In genomic region chrX:56766554-56767412, GRCh38 we compare ENCODE assay signal across 10 cellular contexts. TPM values are rescaled to one million over a fixed set of nuclear protein-coding genes. Genes with fewer than 3 reads are reported as not detected.
DNase-seq lines count a peak whose midpoint lies in the region; ATAC-seq and TF ChIP-seq lines count a peak whose summit lies in the region.
"Had no signal": no experiment of that assay in that cellular context is flagged by ENCODE, and none has a peak within 500 bp of the region (broad histone marks: within the 10 kb centered on the region; RNA-seq: fewer than 3 reads in every experiment).

No MANE protein-coding gene starts in this region.

- peak overlapping the region; percentile 74 to 95 (median 89) for H3K4me2 ChIP-seq in BLaER1 treated with 17β-estradiol and CSF1 and Interleukin-3, amounts not matched to agents 10 nM and 100 nM
- peak overlapping the region; percentile 82 for H3K4me2 ChIP-seq in IMR-90 (ENCODE audit: low read depth, low read length)

- H3K27ac ChIP-seq in BLaER1 treated with 17β-estradiol and CSF1 and Interleukin-3, amounts not matched to agents 10 nM and 100 nM: peak overlapping the region in 10 of 11 experiments; percentile 48 to 91 (median 86); a peak in 21 of 22 replicates
- H3K27ac ChIP-seq in IMR-90 (ENCODE audit: insufficient read depth, low read length): no peak overlapping the region

- H3K4me1 Mint-ChIP-seq in central memory CD8-positive, alpha-beta T cell: peaks cover 32% of the 10 kb centered on the region
- H3K4me1 Mint-ChIP-seq in nephron: peaks cover 28% of the 10 kb centered on the region

- DNase-seq in IMR-90 (peak; percentile 39), SK-N-DZ (ENCODE audit: low spot score) (no peak), cerebellar cortex (ENCODE audit: low spot score) (no peak)
- no peak for DNase-seq in central memory CD8-positive, alpha-beta T cell (ENCODE audit: low spot score in 2 of 2)
- DNase-seq: NCI-H1048, SW 1271 had no signal

- H2BK20ac ChIP-seq in IMR-90 (ENCODE audit: low read depth, low read length): no peak overlapping the region

- peak overlapping the region; percentile 55; the same call in 1 of the 2 replicates for H4K91ac ChIP-seq in IMR-90 (ENCODE audit: insufficient read depth, low read depth, low read length)

- H3K4ac ChIP-seq in IMR-90 (ENCODE audit: low read depth, low read length): no peak overlapping the region

- H4K20me1 ChIP-seq in BLaER1 treated with 17β-estradiol and CSF1 and Interleukin-3, amounts not matched to agents 10 nM and 100 nM: peaks cover 0 to 27% (median 16%) of the 10 kb centered on the region in 11 experiments; a peak in 15 of 22 replicates
- H4K20me1 ChIP-seq in IMR-90 (ENCODE audit: insufficient read depth, low read length): peaks cover 5% of the 10 kb centered on the region

- CTCF ChIA-PET in IMR-90 (lab: Yijun Ruan, JAX): no interaction called here

- H3K27me3 Mint-ChIP-seq in central memory CD8-positive, alpha-beta T cell: no peaks in the 10 kb centered on the region
- H3K27me3 Mint-ChIP-seq in nephron (ENCODE audit: low read depth): no peaks in the 10 kb centered on the region

- H2BK15ac ChIP-seq in IMR-90 (ENCODE audit: low read depth, low read length): no peak overlapping the region

- H2AK9ac ChIP-seq in IMR-90 (replicated peaks; ENCODE audit: low read depth, low read length, poor library complexity): peak overlapping the region; percentile 55

- no TSS peak for BruUV-seq in IMR-90 (replicated peaks; lab: Mats Ljungman, UMichigan)

- H3K9me3 ChIP-seq in BLaER1 treated with 17β-estradiol and CSF1 and Interleukin-3, amounts not matched to agents 10 nM and 100 nM (replicated peaks in 1 of 11): no peaks in the 10 kb centered on the region
- H3K9me3 ChIP-seq in IMR-90 (ENCODE audit: control insufficient read depth, insufficient read depth, low read length): no peaks in the 10 kb centered on the region

- H3K9ac ChIP-seq in BLaER1 treated with 17β-estradiol and CSF1 and Interleukin-3, amounts not matched to agents 10 nM and 100 nM: peak overlapping the region; percentile 60 to 86 (median 76)
- H3K9ac ChIP-seq in IMR-90 (ENCODE audit: low read depth, low read length): no peak overlapping the region

- H2BK5ac ChIP-seq in IMR-90 (ENCODE audit: low read depth, low read length, poor library complexity, severe bottlenecking): peak overlapping the region; percentile 32

- dilution Hi-C loops in IMR-90 (cut with HindIII; ENCODE audit: low sequenced_read_pairs, unreplicated experiment): no loop called here

- no peak for TF ChIP-seq POLR2A in IMR-90 (IDR thresholded peaks at IDR 0.05; ENCODE audit: low read depth, low read length)

- POLR2A ChIA-PET in IMR-90 (lab: Charles Lee; ENCODE audit: unreplicated experiment): no interaction called here

- H3K23ac ChIP-seq in IMR-90 (ENCODE audit: low read depth, low read length): no peak overlapping the region

- no peak overlapping the region for H3K14ac ChIP-seq in IMR-90 (replicated peaks; ENCODE audit: low read depth, low read length)

- H3K9me1 ChIP-seq in IMR-90 (ENCODE audit: insufficient read depth, low read length): 0 out of 2 replicates have a peak, but pooled peaks cover 3% of the 10 kb centered on the region

- no peaks in the 10 kb centered on the region for H3K79me1 ChIP-seq in IMR-90 (ENCODE audit: low read depth in 1 of 2, low read length in 2 of 2)

- in situ Hi-C loops in IMR-90 (cut with MboI; ENCODE audit: low sequenced_read_pairs): no loop called here

- no peak for TF ChIP-seq CTCF in IMR-90 (conservative IDR thresholded peaks at IDR 0.05; ENCODE audit: low read depth, low read length)
- no peak for TF ChIP-seq CTCF in nephron (IDR thresholded peaks at IDR 0.05; ENCODE audit: unreplicated experiment in 3 of 3)

- peak; percentile 18 for ATAC-seq in IMR-90 (ENCODE audit: low read depth)
- ATAC-seq in central memory CD8-positive, alpha-beta T cell (replicated peaks; ENCODE audit: extremely low read depth, poor library complexity, severe bottlenecking): no peak
- no peak for ATAC-seq in GM18519 (IDR thresholded peaks at IDR 0.05; ENCODE audit: low FRiP score, unreplicated experiment)
- ATAC-seq in GM18520 (IDR thresholded peaks at IDR 0.05; ENCODE audit: unreplicated experiment): no peak

- H3K36me3 ChIP-seq in BLaER1 treated with 17β-estradiol and CSF1 and Interleukin-3, amounts not matched to agents 10 nM and 100 nM: peaks cover 0 to 9% (median 4%) of the 10 kb centered on the region in 11 experiments; a peak in 9 of 22 replicates
- H3K36me3 ChIP-seq in IMR-90 (ENCODE audit: control insufficient read depth, insufficient read depth, low read length): no peaks in the 10 kb centered on the region

- H3K4me3 Mint-ChIP-seq in central memory CD8-positive, alpha-beta T cell: no peak overlapping the region
- H3K4me3 Mint-ChIP-seq in nephron: peak overlapping the region; percentile 33 to 81 (median 70)

- H3K27me3 ChIP-seq in BLaER1 treated with 17β-estradiol and CSF1 and Interleukin-3, amounts not matched to agents 10 nM and 100 nM: peaks cover 0 to 2% (median 0%) of the 10 kb centered on the region in 11 experiments; a peak in 3 of 22 replicates
- H3K27me3 ChIP-seq in IMR-90 (ENCODE audit: control insufficient read depth, insufficient read depth, low read length): no peaks in the 10 kb centered on the region

- no peaks in the 10 kb centered on the region for H3K9me3 Mint-ChIP-seq in central memory CD8-positive, alpha-beta T cell
- peaks cover 4% of the 10 kb centered on the region for H3K9me3 Mint-ChIP-seq in nephron

- H2AK5ac ChIP-seq in IMR-90 (ENCODE audit: low read depth, low read length): no peak overlapping the region

- H4K8ac ChIP-seq in IMR-90 (ENCODE audit: low read depth in 2 of 2, low read length in 2 of 2): 0 out of 4 replicates have a peak overlapping the region, but pooled peaks of 1 of the 2 experiments have one; percentile 0

- no peak overlapping the region; the same call in 1 of the 2 replicates for H2BK120ac ChIP-seq in IMR-90 (ENCODE audit: low read depth, low read length)

- intact Hi-C loops in IMR-90 (cut with micrococcal nuclease): no loop called here

- peak overlapping the region; percentile 81 for H2AFZ ChIP-seq in IMR-90 (replicated peaks; ENCODE audit: low read length, poor library complexity)

- TF ChIP-seq RAD21 in IMR-90 (IDR thresholded peaks at IDR 0.05; ENCODE audit: low read length): no peak

- H3K4me1 ChIP-seq in BLaER1 treated with 17β-estradiol and CSF1 and Interleukin-3, amounts not matched to agents 10 nM and 100 nM: peaks cover 49 to 54% (median 52%) of the 10 kb centered on the region in 10 experiments
- H3K4me1 ChIP-seq in IMR-90 (ENCODE audit: control insufficient read depth, insufficient read depth, low read length): peaks cover 3% of the 10 kb centered on the region; the same call in 1 of the 2 replicates

- no peak overlapping the region for H4K5ac ChIP-seq in IMR-90 (ENCODE audit: low read depth, low read length)

- peak overlapping the region; percentile 1; the same call in 1 of the 2 replicates for H3K56ac ChIP-seq in IMR-90 (ENCODE audit: extremely low read depth, insufficient read depth, low read length)

- H3K18ac ChIP-seq in IMR-90 (ENCODE audit: low read depth, low read length): 0 out of 2 replicates have a peak overlapping the region, but pooled peaks have one; percentile 24

- peak overlapping the region; percentile 47 for H3K27ac Mint-ChIP-seq in central memory CD8-positive, alpha-beta T cell (ENCODE audit: low read depth)
- peak overlapping the region; percentile 89 to 100 (median 99) for H3K27ac Mint-ChIP-seq in nephron

- H3K36me3 Mint-ChIP-seq in central memory CD8-positive, alpha-beta T cell (ENCODE audit: insufficient read depth): peaks cover 11% of the 10 kb centered on the region
- peaks cover 12% of the 10 kb centered on the region for H3K36me3 Mint-ChIP-seq in nephron (ENCODE audit: low read depth)

- H3K4me3 ChIP-seq in BLaER1 treated with 17β-estradiol and CSF1 and Interleukin-3, amounts not matched to agents 10 nM and 100 nM: peak overlapping the region; percentile 62 to 78 (median 68)
- peak overlapping the region; percentile 59 for H3K4me3 ChIP-seq in IMR-90 (ENCODE audit: insufficient read depth, low read depth, low read length)

- WGBS in IMR-90 (ENCODE audit: extremely low coverage in 2 of 2, insufficient read length in 1 of 2), 2 experiments: no CpG with 5 or more reads among the region's 23 CpGs

TF ChIP-seq in IMR-90, 13 proteins besides CTCF, POLR2A, EP300 and RAD21:
- TF ChIP-seq FOS (IDR thresholded peaks at IDR 0.05; ENCODE audit: low read depth, low read length) (no peak), CEBPB (IDR thresholded peaks at IDR 0.05; ENCODE audit: low read depth, low read length) (peak; percentile 85)

RNA-seq across cellular contexts. Expression of gene NBDY, which starts 37.7 kb away (rescaled TPM):
- 2.5 and 3.2 TPM in 2 replicates for total RNA-seq in IMR-90 (2012; rRNA removed)
- 61.5 and 64.6 TPM in 2 replicates for polyA plus RNA-seq in IMR-90 (2012; rRNA removed)
- 18.4 and 26.7 TPM in 2 replicates for polyA plus RNA-seq in IMR-90 (2012; cell fraction: cytosol; rRNA removed)
- polyA plus RNA-seq in IMR-90 (2012; cell fraction: nucleus; rRNA removed; ENCODE audit: low replicate concordance): 8.0 and 12.8 TPM in 2 replicates
- 10.3 and 12.6 TPM in 2 replicates for polyA plus RNA-seq in SK-N-DZ (2014; cell fraction: cytosol; rRNA removed)
- 3.9 and 7.2 TPM in 2 replicates for polyA plus RNA-seq in SK-N-DZ (2014; cell fraction: nucleus; rRNA removed)
